In genomic region chr3:107796786-107797185, GRCh38 we compare ENCODE assay signal across 14 cellular contexts.
DNase-seq lines count a peak whose midpoint lies in the region; ATAC-seq and TF ChIP-seq lines count a peak whose summit lies in the region.
"Had no signal": no experiment of that assay in that cellular context is flagged by ENCODE, and none has a peak within 500 bp of the region (broad histone marks: within the 10 kb centered on the region; RNA-seq: fewer than 3 reads in every experiment).

No MANE protein-coding gene starts in this region.

- H3K4me1 Mint-ChIP-seq in CD8-positive, alpha-beta T cell (ENCODE audit: low read depth), result peaks cover 25% of the 10 kb centered on the region

- POLR2A ChIA-PET in CD8-positive, alpha-beta T cell (lab: Charles Lee), result no interaction called here

- no peaks in the 10 kb centered on the region for H3K27me3 Mint-ChIP-seq in CD8-positive, alpha-beta T cell (ENCODE audit: low read depth)
- H3K27me3 Mint-ChIP-seq: brain; stimulated activated naive CD8-positive, alpha-beta T cell treated with anti-CD3 and anti-CD28 coated beads, Interleukin-15, Interleukin-2, amounts not matched to agents 100 ng/mL and 50 ng/mL, for 24 hours had no signal

- peaks cover 18% of the 10 kb centered on the region for H3K36me3 ChIP-seq in CD8-positive, alpha-beta T cell (ENCODE audit: insufficient read depth, low read length)

- H3K9me3 ChIP-seq in CD8-positive, alpha-beta T cell (ENCODE audit: low read length), result no peaks in the 10 kb centered on the region

- CTCF ChIA-PET in CD8-positive, alpha-beta T cell (lab: Charles Lee), result interaction anchor here (1.3 kb wide), 1 partner anchor 121 kb away, joined by 3 read pairs; no protein-coding TSS in a partner anchor

- TF ChIP-seq CTCF in CD8-positive, alpha-beta T cell (IDR thresholded peaks at IDR 0.05), result no peak

- H3K27me3 ChIP-seq in CD8-positive, alpha-beta T cell (ENCODE audit: insufficient read depth, low read length), result no peaks in the 10 kb centered on the region

- no peak for DNase-seq in CD8-positive, alpha-beta T cell
- DNase-seq in M059J (ENCODE audit: low read depth) (peak; percentile 74), amniotic epithelial cell (ENCODE audit: low read depth) (peak; percentile 95), kidney tubule cell (ENCODE audit: low spot score) (peak; percentile 40), KG1 (lab: John Stamatoyannopoulos, UW) (no peak), superior temporal gyrus (ENCODE audit: extremely low spot score) (no peak)
- no peak for DNase-seq in activated T-cell treated with anti-CD3 and anti-CD28 coated beads, Interleukin-2, amount 50 U/mL, for 48 hours
- DNase-seq: activated CD4-positive, alpha-beta T cell treated with anti-CD3 and anti-CD28 coated beads for 48 hours; GDM1; NK-92 treated with Interleukin-12 subunit alpha and Interleukin-12 subunit beta, amount 100 ng/mL, for 24 hours; right cardiac atrium had no signal

- peaks cover 77% of the 10 kb centered on the region for H3K36me3 Mint-ChIP-seq in CD8-positive, alpha-beta T cell

- no peak overlapping the region for H3K27ac ChIP-seq in CD8-positive, alpha-beta T cell (ENCODE audit: low read depth, low read length)

- H3K9me3 Mint-ChIP-seq in CD8-positive, alpha-beta T cell, result no peaks in the 10 kb centered on the region
- H3K9me3 Mint-ChIP-seq: brain; stimulated activated naive CD8-positive, alpha-beta T cell treated with anti-CD3 and anti-CD28 coated beads, Interleukin-15, Interleukin-2, amounts not matched to agents 100 ng/mL and 50 ng/mL, for 24 hours had no signal

- no peak overlapping the region for H3K27ac Mint-ChIP-seq in CD8-positive, alpha-beta T cell
- H3K27ac Mint-ChIP-seq: stimulated activated naive CD8-positive, alpha-beta T cell treated with anti-CD3 and anti-CD28 coated beads, Interleukin-15, Interleukin-2, amounts not matched to agents 100 ng/mL and 50 ng/mL, for 24 hours had no signal

- H3K4me3 Mint-ChIP-seq in CD8-positive, alpha-beta T cell, result no peak overlapping the region
- H3K4me3 Mint-ChIP-seq: brain; stimulated activated naive CD8-positive, alpha-beta T cell treated with anti-CD3 and anti-CD28 coated beads, Interleukin-15, Interleukin-2, amounts not matched to agents 100 ng/mL and 50 ng/mL, for 24 hours had no signal

- peak; percentile 48 for ATAC-seq in CD8-positive, alpha-beta T cell
- ATAC-seq in GM21825 (IDR thresholded peaks at IDR 0.05; ENCODE audit: unreplicated experiment), result no peak
- ATAC-seq: right cardiac atrium had no signal

- H3K4me1 ChIP-seq in CD8-positive, alpha-beta T cell (ENCODE audit: insufficient read depth, low read length), result peaks cover 7% of the 10 kb centered on the region

- H3K4me3 ChIP-seq in CD8-positive, alpha-beta T cell (ENCODE audit: low read depth, low read length), result no peak overlapping the region

- intact Hi-C loops in CD8-positive, alpha-beta T cell (cut with DNase I, micrococcal nuclease), result no loop called here

Comparison
In these comparisons a context has a peak if more than half of its experiments do, and no peak if none do; other contexts are left out.
1. DNase-seq: peak in M059J (single experiment), amniotic epithelial cell (single experiment) and kidney tubule cell (single experiment); none in CD8-positive, alpha-beta T cell (0 of 7), activated T-cell treated with anti-CD3 and anti-CD28 coated beads, Interleukin-2, amount 50 U/mL, for 48 hours (0 of 2), KG1 (single experiment) and superior temporal gyrus (single experiment).